8 cellular contexts compared by ENCODE assay signal in genomic region chr1:16073490-16074104, GRCh38. TPM values are rescaled to one million over a fixed set of nuclear protein-coding genes. Genes with fewer than 3 reads are reported as not detected.
A peak's percentile ranks its signal among the peaks of the same experiment; 100 is the strongest.
DNase-seq lines count a peak whose midpoint lies in the region; ATAC-seq, FAIRE-seq and TF ChIP-seq lines count a peak whose summit lies in the region.

Gene FAM131C (minus strand): TSS chr1:16073651. CDS start chr1:16073442, 209 bp downstream.

- peak within 1 kb of the TSS; percentile 76 to 77 for H3K4me3 Mint-ChIP-seq in activated T-cell treated with anti-CD3 and anti-CD28 coated beads, Interleukin-2, amount 50 U/mL, for 72 hours

- FAIRE-seq in GM12891 (lab: Jason Lieb, UNC): no peak
- FAIRE-seq in pancreas (lab: Jason Lieb, UNC): no peak

- peak within 1 kb of the TSS in 1 of 4 donors; percentile 28 for H3K27ac ChIP-seq in pancreas

- H3K4me1 Mint-ChIP-seq in activated T-cell treated with anti-CD3 and anti-CD28 coated beads, Interleukin-2, amount 50 U/mL, for 72 hours (ENCODE audit: low read depth): no peaks in the 10 kb centered on the region

- no peaks in the 10 kb centered on the region for H3K36me3 Mint-ChIP-seq in activated T-cell treated with anti-CD3 and anti-CD28 coated beads, Interleukin-2, amount 50 U/mL, for 72 hours (ENCODE audit: insufficient read depth in 2 of 2)

- no peaks in the 10 kb centered on the region for H3K9me3 Mint-ChIP-seq in activated T-cell treated with anti-CD3 and anti-CD28 coated beads, Interleukin-2, amount 50 U/mL, for 72 hours

- TF ChIP-seq CTCF in fibroblast of pulmonary artery (IDR thresholded peaks at IDR 0.05; ENCODE audit: low read length, missing control alignments) (no peak), pancreas (IDR thresholded peaks at IDR 0.05) (peak in 3 of 4 donors; percentile 9 to 30 (median 11))

- H3K4me3 ChIP-seq in fibroblast of pulmonary artery (replicated peaks; ENCODE audit: low read depth, low read length) (peak within 1 kb of the TSS; percentile 34), pancreas (peak within 1 kb of the TSS; percentile 16 to 50 (median 33))

- intact Hi-C loops in pancreas (cut with DNase I): loop anchor here in 1 of 3 donors (10.0 kb wide), 1 partner anchor 171 kb away; no protein-coding TSS in a partner anchor

- H3K9me3 ChIP-seq in pancreas: no peaks in the 10 kb centered on the region

- no peak within 1 kb of the TSS for H3K27ac Mint-ChIP-seq in activated T-cell treated with anti-CD3 and anti-CD28 coated beads, Interleukin-2, amount 50 U/mL, for 72 hours

- WGBS in pancreas, 2 donors: 2% methylated on average over 37 to 54 of the region's 54 CpGs

- ATAC-seq in activated T-cell treated with anti-CD3 and anti-CD28 coated beads, Interleukin-2, amount 50 U/mL, for 72 hours (replicated peaks in 1 of 2): peak; percentile 86 to 87
- peak; percentile 55 to 77 (median 73) for ATAC-seq in pancreas
- ATAC-seq in HG03135 (IDR thresholded peaks at IDR 0.05; ENCODE audit: unreplicated experiment): no peak

- H3K27me3 Mint-ChIP-seq in activated T-cell treated with anti-CD3 and anti-CD28 coated beads, Interleukin-2, amount 50 U/mL, for 72 hours (ENCODE audit: low read depth): peaks cover 12% of the 10 kb centered on the region

- H3K4me1 ChIP-seq in pancreas: peaks cover 0 to 3% (median 0%) of the 10 kb centered on the region in 3 donors

- no peaks in the 10 kb centered on the region for H3K36me3 ChIP-seq in pancreas

- H3K27me3 ChIP-seq in pancreas: no peaks in the 10 kb centered on the region

- DNase-seq in GM12891 (ENCODE audit: insufficient read length, low spot score): peak; percentile 84
- DNase-seq in NCI-H1930 (lab: John Stamatoyannopoulos, UW): peak; percentile 40 to 41
- peak; percentile 51 to 69 for DNase-seq in activated T-cell treated with anti-CD3 and anti-CD28 coated beads, Interleukin-2, amount 50 U/mL, for 72 hours
- DNase-seq in fibroblast of pulmonary artery (ENCODE audit: low read depth): no peak
- peak in 3 of 6 donors; percentile 42 to 86 (median 67) for DNase-seq in pancreas
- DNase-seq in NCI-H1694 treated with DMSO at 0.1 percent for 48 hours (lab: John Stamatoyannopoulos, UW): no peak
- no peak for DNase-seq in T1000 (lab: John Stamatoyannopoulos, UW)

- TF ChIP-seq POLR2A in GM12891 (IDR thresholded peaks at IDR 0.05; ENCODE audit: low read depth, low read length): no peak

TF ChIP-seq in GM12891, 5 proteins besides CTCF, POLR2A, EP300 and RAD21:
- TF ChIP-seq SPI1 (IDR thresholded peaks at IDR 0.05; ENCODE audit: low read depth, low read length) (no peak), PAX5 (IDR thresholded peaks at IDR 0.05; ENCODE audit: insufficient read depth, low read length, severe bottlenecking) (no peak), TAF1 (IDR thresholded peaks at IDR 0.05; ENCODE audit: low read depth, low read length) (no peak), POU2F2 (IDR thresholded peaks at IDR 0.05; ENCODE audit: low read depth, low read length) (no peak), POLR2AphosphoS5 (IDR thresholded peaks at IDR 0.05; ENCODE audit: low read depth, low read length) (no peak)

RNA-seq across cellular contexts. Expression of gene FAM131C, which starts in this region (rescaled TPM):
- polyA plus RNA-seq in GM12891 (2012; ENCODE audit: low read depth, missing spikeins): not detected
- total RNA-seq in activated T-cell treated with anti-CD3 and anti-CD28 coated beads, Interleukin-2, amount 50 U/mL, for 72 hours: under 1 TPM; 0.32 to 0.86 TPM
- total RNA-seq in pancreas: 1 to 10 TPM in 3 of 6 donors, under 1 TPM in 3; 0.31 to 1.9 (median 1.2) TPM
- 10 to 100 TPM in 1 of 2 donors, 1 to 10 TPM in 1; 5.9 to 13.5 TPM for polyA plus RNA-seq in pancreas

Comparison
In these comparisons a context has a peak if more than half of its experiments do, and no peak if none do; other contexts are left out.
1. Peak in DNase-seq and ATAC-seq in activated T-cell treated with anti-CD3 and anti-CD28 coated beads, Interleukin-2, amount 50 U/mL, for 72 hours; RNA of the gene not detected or under 1 TPM.
2. DNase-seq: peak in GM12891 (single experiment) and NCI-H1930 (2 of 2); none in fibroblast of pulmonary artery (single experiment), NCI-H1694 treated with DMSO at 0.1 percent for 48 hours (single experiment) and T1000 (single experiment).